Comparison of ENCODE assay signal across 13 cellular contexts in the genomic region with DNA sequence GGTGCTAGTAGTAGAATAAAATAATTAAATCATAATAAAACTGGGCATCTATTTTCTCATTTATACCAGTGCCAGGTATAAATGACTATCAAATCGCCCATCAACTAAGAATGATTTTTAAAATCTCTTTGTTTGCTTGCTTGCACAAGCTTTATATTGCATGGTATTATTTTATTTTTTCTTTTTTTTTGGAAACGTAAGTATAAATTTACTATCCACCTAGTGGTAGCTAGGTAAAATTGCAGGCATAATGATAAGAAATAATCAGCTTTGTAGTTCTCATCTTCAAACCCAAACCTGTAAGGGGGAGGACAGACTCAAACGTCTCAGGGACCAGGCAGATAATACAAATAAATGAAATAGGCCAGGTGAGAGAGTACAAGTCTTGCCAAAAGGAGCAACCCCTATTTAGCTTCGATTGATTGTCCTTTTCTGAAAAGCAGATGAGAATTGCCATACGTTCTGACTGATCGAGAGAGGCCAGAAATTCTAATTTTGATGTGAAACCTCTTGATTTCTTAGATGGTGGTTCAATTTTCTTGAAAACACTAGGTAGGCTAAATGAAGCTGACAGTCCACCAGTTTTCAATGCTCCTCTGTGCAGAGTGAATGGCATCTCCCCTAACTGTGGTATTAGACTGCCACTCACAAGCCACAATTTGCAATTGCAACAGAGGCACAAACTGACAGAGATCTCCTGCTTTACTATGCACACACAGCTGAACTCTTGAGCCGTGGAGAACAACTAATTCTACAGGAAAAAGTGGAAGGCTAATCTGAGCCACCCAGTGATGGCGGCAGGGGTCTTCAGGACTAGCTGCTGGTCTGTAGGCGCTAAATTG.
DNase-seq lines count a peak whose midpoint lies in the region; ATAC-seq and TF ChIP-seq lines count a peak whose summit lies in the region.
"Had no signal": no experiment of that assay in that cellular context is flagged by ENCODE, and none has a peak within 500 bp of the region (broad histone marks: within the 10 kb centered on the region; RNA-seq: fewer than 3 reads in every experiment).

No MANE protein-coding gene starts in this region.

- no peaks in the 10 kb centered on the region for H3K9me3 Mint-ChIP-seq in CD8-positive, alpha-beta T cell

- ATAC-seq in foreskin keratinocyte (no peak), upper lobe of right lung (no peak)
- ATAC-seq in CD8-positive, alpha-beta T cell, result no peak
- ATAC-seq: activated naive CD4-positive, alpha-beta T cell treated with anti-CD3 and anti-CD28 coated beads, Interleukin-2, amount 50 U/mL, for 72 hours; GM12878 had no signal

- no peak overlapping the region for H3K4me2 ChIP-seq in OCI-LY3 (ENCODE audit: low read length)
- H3K4me2 ChIP-seq: BLaER1 had no signal

- H3K36me3 Mint-ChIP-seq in CD8-positive, alpha-beta T cell, result no peaks in the 10 kb centered on the region
- H3K36me3 Mint-ChIP-seq: activated naive CD4-positive, alpha-beta T cell treated with anti-CD3 and anti-CD28 coated beads, Interleukin-2, amount 50 U/mL, for 72 hours had no signal

- H2AFZ ChIP-seq in OCI-LY3 (ENCODE audit: low read depth, low read length), result no peak overlapping the region

- no peak overlapping the region for H3K27ac ChIP-seq in cardiac muscle cell
- peak overlapping the region; percentile 26; the same call in 1 of the 2 replicates for H3K27ac ChIP-seq in OCI-LY3 (ENCODE audit: low read length)
- no peak overlapping the region for H3K27ac ChIP-seq in foreskin keratinocyte
- no peak overlapping the region for H3K27ac ChIP-seq in upper lobe of right lung
- no peak overlapping the region for H3K27ac ChIP-seq in CD8-positive, alpha-beta T cell (ENCODE audit: low read depth, low read length)
- H3K27ac ChIP-seq: BLaER1, tibial artery had no signal

- POLR2A ChIA-PET in CD8-positive, alpha-beta T cell (lab: Charles Lee), result no interaction called here

- no peaks in the 10 kb centered on the region for H3K9me3 ChIP-seq in cardiac muscle cell (ENCODE audit: low read depth)
- H3K9me3 ChIP-seq in OCI-LY3 (ENCODE audit: insufficient read depth, low read length), result no peaks in the 10 kb centered on the region
- no peaks in the 10 kb centered on the region for H3K9me3 ChIP-seq in upper lobe of right lung
- H3K9me3 ChIP-seq in CD8-positive, alpha-beta T cell (ENCODE audit: low read length), result no peaks in the 10 kb centered on the region
- H3K9me3 ChIP-seq: tibial artery had no signal

- H3K9ac ChIP-seq in OCI-LY3 (ENCODE audit: low read length), result no peak overlapping the region
- H3K9ac ChIP-seq: BLaER1 had no signal

- H3K4me1 Mint-ChIP-seq in CD8-positive, alpha-beta T cell (ENCODE audit: low read depth), result no peaks in the 10 kb centered on the region

- H3K36me3 ChIP-seq in cardiac muscle cell (no peaks in the 10 kb centered on the region), OCI-LY3 (replicated peaks; ENCODE audit: low read depth, low read length) (no peaks in the 10 kb centered on the region), upper lobe of right lung (no peaks in the 10 kb centered on the region)
- H3K36me3 ChIP-seq in CD8-positive, alpha-beta T cell (ENCODE audit: insufficient read depth, low read length), result no peaks in the 10 kb centered on the region
- H3K36me3 ChIP-seq: BLaER1, tibial artery had no signal

- no peak overlapping the region for H3K27ac Mint-ChIP-seq in CD8-positive, alpha-beta T cell
- H3K27ac Mint-ChIP-seq: activated naive CD4-positive, alpha-beta T cell treated with anti-CD3 and anti-CD28 coated beads, Interleukin-2, amount 50 U/mL, for 72 hours had no signal

- no peaks in the 10 kb centered on the region for H4K20me1 ChIP-seq in OCI-LY3 (ENCODE audit: insufficient read depth, low read length)
- H4K20me1 ChIP-seq: BLaER1 had no signal

- H3K27me3 Mint-ChIP-seq in CD8-positive, alpha-beta T cell (ENCODE audit: low read depth), result peaks cover 2% of the 10 kb centered on the region

- intact Hi-C loops in cardiac septum (cut with DNase I) (no loop called here), upper lobe of right lung (cut with DNase I) (no loop called here)
- intact Hi-C loops in CD8-positive, alpha-beta T cell (cut with DNase I, micrococcal nuclease), result no loop called here

- H3K27me3 ChIP-seq in cardiac muscle cell (no peaks in the 10 kb centered on the region), OCI-LY3 (ENCODE audit: low read depth, low read length) (no peaks in the 10 kb centered on the region), foreskin keratinocyte (peaks cover 10% of the 10 kb centered on the region), upper lobe of right lung (no peaks in the 10 kb centered on the region)
- H3K27me3 ChIP-seq in CD8-positive, alpha-beta T cell (ENCODE audit: insufficient read depth, low read length), result no peaks in the 10 kb centered on the region
- H3K27me3 ChIP-seq: BLaER1, tibial artery had no signal

- H3K79me2 ChIP-seq in OCI-LY3 (ENCODE audit: low read length), result no peaks in the 10 kb centered on the region

- H3K4me3 ChIP-seq in cardiac muscle cell (no peak overlapping the region), OCI-LY3 (ENCODE audit: low read length) (no peak overlapping the region), upper lobe of right lung (no peak overlapping the region)
- H3K4me3 ChIP-seq in CD8-positive, alpha-beta T cell (ENCODE audit: low read depth, low read length), result no peak overlapping the region
- H3K4me3 ChIP-seq: BLaER1, GM12878, tibial artery had no signal

- no peak for DNase-seq in cardiac muscle cell (ENCODE audit: low read depth in 1 of 2, low spot score in 1 of 2)
- no peak for DNase-seq in cardiac septum (ENCODE audit: low spot score)
- DNase-seq in foreskin keratinocyte, result no peak
- DNase-seq in upper lobe of right lung, result no peak
- DNase-seq in activated CD4-positive, alpha-beta T cell treated with anti-CD3 and anti-CD28 coated beads, Interleukin-2, amount 50 U/mL, for 4 hours, result no peak
- DNase-seq in CD8-positive, alpha-beta T cell, result no peak
- no peak for DNase-seq in T1000 (lab: John Stamatoyannopoulos, UW)
- DNase-seq: NCI-H2029 treated with DMSO at 0.1 percent for 48 hours, tibial artery had no signal

- peaks cover 5% of the 10 kb centered on the region for H3K4me1 ChIP-seq in cardiac muscle cell (ENCODE audit: low read depth)
- peaks cover 10% of the 10 kb centered on the region for H3K4me1 ChIP-seq in OCI-LY3 (ENCODE audit: low read length)
- H3K4me1 ChIP-seq in foreskin keratinocyte, result no peaks in the 10 kb centered on the region
- peaks cover 6% of the 10 kb centered on the region for H3K4me1 ChIP-seq in upper lobe of right lung
- no peaks in the 10 kb centered on the region for H3K4me1 ChIP-seq in CD8-positive, alpha-beta T cell (ENCODE audit: insufficient read depth, low read length)
- H3K4me1 ChIP-seq: BLaER1, tibial artery had no signal

- CTCF ChIA-PET in CD8-positive, alpha-beta T cell (lab: Charles Lee), result no interaction called here

- TF ChIP-seq CTCF in cardiac muscle cell (IDR thresholded peaks at IDR 0.05; ENCODE audit: low read depth, low read length) (peak; percentile 37), OCI-LY3 (IDR thresholded peaks at IDR 0.05; ENCODE audit: low read depth, low read length) (peak; percentile 48), foreskin keratinocyte (conservative IDR thresholded peaks at IDR 0.05) (peak; percentile 35), upper lobe of right lung (IDR thresholded peaks at IDR 0.05) (peak; percentile 31)
- TF ChIP-seq CTCF in CD8-positive, alpha-beta T cell (IDR thresholded peaks at IDR 0.05), result no peak

- no peak overlapping the region for H3K4me3 Mint-ChIP-seq in CD8-positive, alpha-beta T cell
